Comparison of ENCODE assay signal across 1 cellular context in genomic region chr6:42322676-42323075, GRCh38.
TF ChIP-seq lines count a peak whose summit lies in the region.

No MANE protein-coding gene starts in this region.

TF ChIP-seq in GM23338, 12 proteins besides CTCF, POLR2A, EP300 and RAD21 (continued from another document):
- no peak for TF ChIP-seq EZH2 (IDR thresholded peaks at IDR 0.05; ENCODE audit: low read depth, unreplicated experiment)
- no peak for TF ChIP-seq POLR2AphosphoS5 (IDR thresholded peaks at IDR 0.05; ENCODE audit: low read depth)
- TF ChIP-seq, protein P1, sequence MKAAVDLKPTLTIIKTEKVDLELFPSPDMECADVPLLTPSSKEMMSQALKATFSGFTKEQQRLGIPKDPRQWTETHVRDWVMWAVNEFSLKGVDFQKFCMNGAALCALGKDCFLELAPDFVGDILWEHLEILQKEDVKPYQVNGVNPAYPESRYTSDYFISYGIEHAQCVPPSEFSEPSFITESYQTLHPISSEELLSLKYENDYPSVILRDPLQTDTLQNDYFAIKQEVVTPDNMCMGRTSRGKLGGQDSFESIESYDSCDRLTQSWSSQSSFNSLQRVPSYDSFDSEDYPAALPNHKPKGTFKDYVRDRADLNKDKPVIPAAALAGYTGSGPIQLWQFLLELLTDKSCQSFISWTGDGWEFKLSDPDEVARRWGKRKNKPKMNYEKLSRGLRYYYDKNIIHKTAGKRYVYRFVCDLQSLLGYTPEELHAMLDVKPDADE (IDR thresholded peaks at IDR 0.05): no peak
- no peak for TF ChIP-seq NANOG (IDR thresholded peaks at IDR 0.05; ENCODE audit: borderline replicate concordance)
- no peak for TF ChIP-seq ZNF331 (CRISPR knock-in tag; IDR thresholded peaks at IDR 0.05; ENCODE audit: low read depth)
- TF ChIP-seq, protein P2, sequence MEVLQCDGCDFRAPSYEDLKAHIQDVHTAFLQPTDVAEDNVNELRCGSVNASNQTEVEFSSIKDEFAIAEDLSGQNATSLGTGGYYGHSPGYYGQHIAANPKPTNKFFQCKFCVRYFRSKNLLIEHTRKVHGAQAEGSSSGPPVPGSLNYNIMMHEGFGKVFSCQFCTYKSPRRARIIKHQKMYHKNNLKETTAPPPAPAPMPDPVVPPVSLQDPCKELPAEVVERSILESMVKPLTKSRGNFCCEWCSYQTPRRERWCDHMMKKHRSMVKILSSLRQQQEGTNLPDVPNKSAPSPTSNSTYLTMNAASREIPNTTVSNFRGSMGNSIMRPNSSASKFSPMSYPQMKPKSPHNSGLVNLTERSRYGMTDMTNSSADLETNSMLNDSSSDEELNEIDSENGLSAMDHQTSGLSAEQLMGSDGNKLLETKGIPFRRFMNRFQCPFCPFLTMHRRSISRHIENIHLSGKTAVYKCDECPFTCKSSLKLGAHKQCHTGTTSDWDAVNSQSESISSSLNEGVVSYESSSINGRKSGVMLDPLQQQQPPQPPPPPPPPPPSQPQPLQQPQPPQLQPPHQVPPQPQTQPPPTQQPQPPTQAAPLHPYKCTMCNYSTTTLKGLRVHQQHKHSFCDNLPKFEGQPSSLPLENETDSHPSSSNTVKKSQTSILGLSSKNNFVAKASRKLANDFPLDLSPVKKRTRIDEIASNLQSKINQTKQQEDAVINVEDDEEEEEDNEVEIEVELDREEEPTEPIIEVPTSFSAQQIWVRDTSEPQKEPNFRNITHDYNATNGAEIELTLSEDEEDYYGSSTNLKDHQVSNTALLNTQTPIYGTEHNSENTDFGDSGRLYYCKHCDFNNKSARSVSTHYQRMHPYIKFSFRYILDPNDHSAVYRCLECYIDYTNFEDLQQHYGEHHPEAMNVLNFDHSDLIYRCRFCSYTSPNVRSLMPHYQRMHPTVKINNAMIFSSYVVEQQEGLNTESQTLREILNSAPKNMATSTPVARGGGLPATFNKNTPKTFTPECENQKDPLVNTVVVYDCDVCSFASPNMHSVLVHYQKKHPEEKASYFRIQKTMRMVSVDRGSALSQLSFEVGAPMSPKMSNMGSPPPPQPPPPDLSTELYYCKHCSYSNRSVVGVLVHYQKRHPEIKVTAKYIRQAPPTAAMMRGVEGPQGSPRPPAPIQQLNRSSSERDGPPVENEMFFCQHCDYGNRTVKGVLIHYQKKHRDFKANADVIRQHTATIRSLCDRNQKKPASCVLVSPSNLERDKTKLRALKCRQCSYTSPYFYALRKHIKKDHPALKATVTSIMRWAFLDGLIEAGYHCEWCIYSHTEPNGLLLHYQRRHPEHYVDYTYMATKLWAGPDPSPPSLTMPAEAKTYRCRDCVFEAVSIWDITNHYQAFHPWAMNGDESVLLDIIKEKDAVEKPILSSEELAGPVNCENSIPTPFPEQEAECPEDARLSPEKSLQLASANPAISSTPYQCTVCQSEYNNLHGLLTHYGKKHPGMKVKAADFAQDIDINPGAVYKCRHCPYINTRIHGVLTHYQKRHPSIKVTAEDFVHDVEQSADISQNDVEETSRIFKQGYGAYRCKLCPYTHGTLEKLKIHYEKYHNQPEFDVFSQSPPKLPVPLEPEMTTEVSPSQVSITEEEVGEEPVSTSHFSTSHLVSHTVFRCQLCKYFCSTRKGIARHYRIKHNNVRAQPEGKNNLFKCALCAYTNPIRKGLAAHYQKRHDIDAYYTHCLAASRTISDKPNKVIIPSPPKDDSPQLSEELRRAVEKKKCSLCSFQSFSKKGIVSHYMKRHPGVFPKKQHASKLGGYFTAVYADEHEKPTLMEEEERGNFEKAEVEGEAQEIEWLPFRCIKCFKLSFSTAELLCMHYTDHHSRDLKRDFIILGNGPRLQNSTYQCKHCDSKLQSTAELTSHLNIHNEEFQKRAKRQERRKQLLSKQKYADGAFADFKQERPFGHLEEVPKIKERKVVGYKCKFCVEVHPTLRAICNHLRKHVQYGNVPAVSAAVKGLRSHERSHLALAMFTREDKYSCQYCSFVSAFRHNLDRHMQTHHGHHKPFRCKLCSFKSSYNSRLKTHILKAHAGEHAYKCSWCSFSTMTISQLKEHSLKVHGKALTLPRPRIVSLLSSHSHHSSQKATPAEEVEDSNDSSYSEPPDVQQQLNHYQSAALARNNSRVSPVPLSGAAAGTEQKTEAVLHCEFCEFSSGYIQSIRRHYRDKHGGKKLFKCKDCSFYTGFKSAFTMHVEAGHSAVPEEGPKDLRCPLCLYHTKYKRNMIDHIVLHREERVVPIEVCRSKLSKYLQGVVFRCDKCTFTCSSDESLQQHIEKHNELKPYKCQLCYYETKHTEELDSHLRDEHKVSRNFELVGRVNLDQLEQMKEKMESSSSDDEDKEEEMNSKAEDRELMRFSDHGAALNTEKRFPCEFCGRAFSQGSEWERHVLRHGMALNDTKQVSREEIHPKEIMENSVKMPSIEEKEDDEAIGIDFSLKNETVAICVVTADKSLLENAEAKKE (CRISPR knock-in tag; IDR thresholded peaks at IDR 0.05): no peak
- TF ChIP-seq ZNF114 (CRISPR knock-in tag; IDR thresholded peaks at IDR 0.05): no peak
